8 cellular contexts compared by ENCODE assay signal in genomic region chr18:47151457-47151856, GRCh38. TPM values are rescaled to one million over a fixed set of nuclear protein-coding genes. Genes with fewer than 3 reads are reported as not detected.
A peak's percentile ranks its signal among the peaks of the same experiment; 100 is the strongest.
DNase-seq lines count a peak whose midpoint lies in the region; ATAC-seq, FAIRE-seq and TF ChIP-seq lines count a peak whose summit lies in the region.

No MANE protein-coding gene starts in this region.

- ATAC-seq in body of pancreas (no peak), natural killer cell (no peak), GM19463 (IDR thresholded peaks at IDR 0.05; ENCODE audit: unreplicated experiment) (no peak), GM21576 (IDR thresholded peaks at IDR 0.05; ENCODE audit: unreplicated experiment) (no peak)

- H3K9me3 ChIP-seq in MG63 (no peaks in the 10 kb centered on the region), body of pancreas (no peaks in the 10 kb centered on the region)

- H3K27me3 ChIP-seq in MG63 (no peaks in the 10 kb centered on the region), body of pancreas (no peaks in the 10 kb centered on the region)

- TF ChIP-seq POLR2A in body of pancreas (IDR thresholded peaks at IDR 0.05) (no peak), H54 (IDR thresholded peaks at IDR 0.05; ENCODE audit: low read depth, low read length) (no peak)

- H3K4me3 Mint-ChIP-seq in Calu3 (ENCODE audit: low read depth, unreplicated experiment) (peak overlapping the region; percentile 93), natural killer cell (peak overlapping the region; percentile 97)

- FAIRE-seq in H54 (lab: Jason Lieb, UNC), result no peak

- peaks cover 18% of the 10 kb centered on the region for H3K36me3 ChIP-seq in MG63
- peaks cover 0 to 1% of the 10 kb centered on the region in 2 donors for H3K36me3 ChIP-seq in body of pancreas (replicated peaks in 1 of 2; ENCODE audit: insufficient read depth in 1 of 2, low read depth in 2 of 2)

- intact Hi-C loops in Calu3 (cut with micrococcal nuclease; ENCODE audit: unreplicated experiment) (no loop called here), body of pancreas (cut with DNase I) (no loop called here), natural killer cell (cut with micrococcal nuclease) (no loop called here)

- peaks cover 28% of the 10 kb centered on the region for H3K4me1 ChIP-seq in body of pancreas

- CTCF ChIA-PET in Calu3 (lab: Charles Lee), result interaction anchor here (0.6 to 0.7 kb wide), 2 partner anchors 14 to 170 kb away, joined by 5 read pairs; no protein-coding TSS in a partner anchor

- H3K27me3 Mint-ChIP-seq in Calu3 (ENCODE audit: unreplicated experiment) (no peaks in the 10 kb centered on the region), natural killer cell (ENCODE audit: low read depth in 2 of 2) (no peaks in the 10 kb centered on the region)

- H3K4me1 Mint-ChIP-seq in Calu3 (ENCODE audit: low read depth, unreplicated experiment) (peaks cover 31% of the 10 kb centered on the region), natural killer cell (peaks cover 39 to 43% of the 10 kb centered on the region in 2 donors)

- H3K27ac ChIP-seq in body of pancreas, result peak overlapping the region in 3 of 4 donors; percentile 70 to 89 (median 87)

- DNase-seq in Calu3, result no peak
- no peak for DNase-seq in MG63
- no peak for DNase-seq in body of pancreas
- no peak for DNase-seq in natural killer cell
- no peak for DNase-seq in H54 (ENCODE audit: insufficient read length, low spot score)
- no peak for DNase-seq in mesenteric fat pad (ENCODE audit: low spot score)

- H3K9me3 Mint-ChIP-seq in Calu3 (ENCODE audit: low read depth, unreplicated experiment) (no peaks in the 10 kb centered on the region), natural killer cell (no peaks in the 10 kb centered on the region)

- H3K36me3 Mint-ChIP-seq in Calu3 (ENCODE audit: insufficient read depth, unreplicated experiment) (peaks cover 22% of the 10 kb centered on the region), natural killer cell (peaks cover 9% of the 10 kb centered on the region)

- H3K27ac Mint-ChIP-seq in Calu3 (ENCODE audit: unreplicated experiment) (peak overlapping the region; percentile 91), natural killer cell (peak overlapping the region; percentile 92 to 95)

- H3K4me3 ChIP-seq in MG63 (peak overlapping the region; percentile 84), body of pancreas (no peak overlapping the region)

- BruUV-seq in Calu3 (replicated peaks; lab: Mats Ljungman, UMichigan), result no TSS peak

- TF ChIP-seq CTCF in Calu3 (IDR thresholded peaks at IDR 0.05; ENCODE audit: unreplicated experiment) (no peak), body of pancreas (IDR thresholded peaks at IDR 0.05) (no peak), natural killer cell (IDR thresholded peaks at IDR 0.05) (no peak)

RNA-seq across cellular contexts. Expression of gene HDHD2, which starts 1.2 kb away (rescaled TPM):
- total RNA-seq in Calu3 (2022), result 30.1 and 31.6 TPM in 2 replicates
- 3.0 and 11.3 TPM in 2 replicates for total RNA-seq in MG63 (2014; rRNA removed; shearing (Covaris generic); ENCODE audit: low replicate concordance)
- 10 to 100 TPM; 22.8 to 24.1 TPM for total RNA-seq in body of pancreas
- total RNA-seq in natural killer cell, result 10 to 100 TPM; 27.5 to 36.2 (median 35.3) TPM
- total RNA-seq in mesenteric fat pad, result 34.8 TPM

RNA-seq across cellular contexts. Expression of gene IER3IP1, which starts 24.7 kb away (rescaled TPM):
- total RNA-seq in Calu3 (2022), result 18.1 and 20.4 TPM in 2 replicates
- 18.9 and 37.7 TPM in 2 replicates for total RNA-seq in MG63 (2014; rRNA removed; shearing (Covaris generic); ENCODE audit: low replicate concordance)
- 1 to 10 TPM; 5.6 to 8.0 TPM for total RNA-seq in body of pancreas
- total RNA-seq in natural killer cell, result 1 to 10 TPM; 6.1 to 8.7 (median 8.4) TPM
- 13.6 TPM for total RNA-seq in mesenteric fat pad
